9 cellular contexts compared by ENCODE assay signal in genomic region chr18:8520266-8520665, GRCh38.
"Had no signal": no experiment of that assay in that cellular context is flagged by ENCODE, and none has a peak within 500 bp of the region (broad histone marks: within the 10 kb centered on the region; RNA-seq: fewer than 3 reads in every experiment).

No MANE protein-coding gene starts in this region.

- H3K27ac ChIP-seq: GM23248, HL-60 had no signal

- FAIRE-seq: HepG2 had no signal

- H3K9ac ChIP-seq: GM23248 had no signal

- H3K4me3 ChIP-seq: GM23248, HAP-1 had no signal

- H2AFZ ChIP-seq: GM23248 had no signal

- H3K9me3 ChIP-seq: HAP-1 had no signal

- DNase-seq: GM23248, GOT3, H7, HFFc6, IMR-90, KBM-7 had no signal

- H3K36me3 ChIP-seq: HAP-1 had no signal

- H3K4me1 ChIP-seq: HAP-1 had no signal
